In the genomic region with DNA sequence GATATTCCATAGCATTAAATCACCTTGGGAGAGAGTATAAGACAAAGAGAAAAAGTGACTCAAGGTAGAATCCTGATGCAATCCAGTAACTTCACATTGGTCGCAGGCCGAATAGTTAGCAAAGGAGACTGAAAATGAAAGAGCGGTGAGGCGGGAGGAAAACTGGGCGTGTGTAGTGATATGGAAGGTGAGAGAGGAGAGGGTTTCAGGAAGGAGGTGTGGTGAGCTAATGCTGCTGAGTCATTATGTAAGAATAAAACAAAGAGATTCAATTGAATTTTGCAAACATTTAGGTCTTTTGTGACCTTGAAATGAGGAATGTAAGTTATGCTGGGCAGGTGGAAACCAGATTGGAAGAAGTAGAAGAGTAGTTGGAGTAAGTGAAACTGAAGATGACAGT, we compare ENCODE assay signal across 18 cellular contexts.
A peak's percentile ranks its signal among the peaks of the same experiment; 100 is the strongest.
DNase-seq lines count a peak whose midpoint lies in the region; ATAC-seq and TF ChIP-seq lines count a peak whose summit lies in the region.
"Had no signal": no experiment of that assay in that cellular context is flagged by ENCODE, and none has a peak within 500 bp of the region (broad histone marks: within the 10 kb centered on the region; RNA-seq: fewer than 3 reads in every experiment).

No MANE protein-coding gene starts in this region.

- TF ChIP-seq CTCF in epithelial cell of esophagus (IDR thresholded peaks at IDR 0.05; ENCODE audit: insufficient read depth, low read depth, low read length, missing control alignments) (no peak), left ventricle myocardium inferior (IDR thresholded peaks at IDR 0.05; ENCODE audit: borderline replicate concordance) (no peak)

- no peak overlapping the region for H3K4me3 ChIP-seq in epithelial cell of esophagus (ENCODE audit: low read length)
- no peak overlapping the region for H3K4me3 ChIP-seq in left ventricle myocardium inferior
- H3K4me3 ChIP-seq: colonic mucosa, HAP-1, skin epidermis, testis had no signal

- H3K27me3 ChIP-seq in left ventricle myocardium inferior (ENCODE audit: low read depth): no peaks in the 10 kb centered on the region
- H3K27me3 ChIP-seq: colonic mucosa, testis had no signal

- peaks cover 8% of the 10 kb centered on the region for H3K9me3 ChIP-seq in left ventricle myocardium inferior (replicated peaks)
- H3K9me3 ChIP-seq: colonic mucosa, HAP-1, testis had no signal

- ATAC-seq in GM18868 (IDR thresholded peaks at IDR 0.05; ENCODE audit: unreplicated experiment) (peak; percentile 92), GM21529 (IDR thresholded peaks at IDR 0.05; ENCODE audit: unreplicated experiment) (peak; percentile 57), HG03575 (IDR thresholded peaks at IDR 0.05; ENCODE audit: extremely low read depth, insufficient number of reproducible peaks, low FRiP score, unreplicated experiment) (peak; percentile 94)

- H3K36me3 ChIP-seq in left ventricle myocardium inferior: no peaks in the 10 kb centered on the region
- H3K36me3 ChIP-seq: colonic mucosa, HAP-1 had no signal

- H3K4me1 ChIP-seq in left ventricle myocardium inferior: no peaks in the 10 kb centered on the region
- H3K4me1 ChIP-seq: colonic mucosa, HAP-1, testis had no signal

- DNase-seq in epithelial cell of esophagus (ENCODE audit: low read depth): peak; percentile 36
- DNase-seq in NCI-H1436 treated with DMSO at 0.1 percent for 48 hours (lab: John Stamatoyannopoulos, UW): no peak
- no peak for DNase-seq in NCI-H748 (lab: John Stamatoyannopoulos, UW; ENCODE audit: unreplicated experiment)
- DNase-seq in left ventricle myocardium inferior: no peak
- DNase-seq: activated CD4-positive, alpha-beta T cell treated with anti-CD3 and anti-CD28 coated beads for 1 hour; activated CD8-positive, alpha-beta memory T cell treated with anti-CD3 and anti-CD28 coated beads, Interleukin-2, amount 50 U/mL, for 48 hours; colonic mucosa; Karpas-422; naive B cell; NCI-H345; posterior cingulate gyrus; SIG-M5; testis had no signal

- intact Hi-C loops in left ventricle myocardium inferior (cut with micrococcal nuclease): no loop called here

- H3K27ac ChIP-seq in left ventricle myocardium inferior (replicated peaks): no peak overlapping the region
- H3K27ac ChIP-seq: colonic mucosa, skin epidermis, testis had no signal
